In genomic region chr6:2766767-2767314, GRCh38 we compare ENCODE assay signal across 8 cellular contexts. TPM values are rescaled to one million over a fixed set of nuclear protein-coding genes. Genes with fewer than 3 reads are reported as not detected.
DNase-seq lines count a peak whose midpoint lies in the region; ATAC-seq, FAIRE-seq and TF ChIP-seq lines count a peak whose summit lies in the region.

No MANE protein-coding gene starts in this region.

- H3K27ac ChIP-seq in brain microvascular endothelial cell: peak overlapping the region; percentile 70

- no peaks in the 10 kb centered on the region for H3K9me3 Mint-ChIP-seq in IgD-negative memory B cell

- peaks cover 3% of the 10 kb centered on the region for H3K36me3 Mint-ChIP-seq in IgD-negative memory B cell

- peak overlapping the region; percentile 92 to 97 (median 96) for H3K4me3 Mint-ChIP-seq in IgD-negative memory B cell

- TF ChIP-seq CTCF in AG10803 (conservative IDR thresholded peaks at IDR 0.05; ENCODE audit: low read length): peak; percentile 6; the same call in 1 of the 2 replicates
- TF ChIP-seq CTCF in brain microvascular endothelial cell (IDR thresholded peaks at IDR 0.05; ENCODE audit: low read depth, low read length, missing control alignments): no peak
- TF ChIP-seq CTCF in GM10266 (IDR thresholded peaks at IDR 0.05; ENCODE audit: control insufficient read depth, insufficient read depth, low read depth, missing control alignments): no peak

- H3K27me3 Mint-ChIP-seq in IgD-negative memory B cell: no peaks in the 10 kb centered on the region

- FAIRE-seq in H54 (lab: Jason Lieb, UNC): no peak

- H3K4me3 ChIP-seq in AG10803 (ENCODE audit: low read length) (peak overlapping the region; percentile 92), brain microvascular endothelial cell (ENCODE audit: low read depth, low read length) (peak overlapping the region; percentile 91)

- H3K27me3 ChIP-seq in brain microvascular endothelial cell (replicated peaks): no peaks in the 10 kb centered on the region

- peak; percentile 30 for DNase-seq in AG10803 (ENCODE audit: low read depth)
- DNase-seq in brain microvascular endothelial cell: no peak
- peak; percentile 59 for DNase-seq in medulla oblongata (ENCODE audit: extremely low spot score)
- DNase-seq in H54 (ENCODE audit: insufficient read length, low spot score): no peak
- DNase-seq in GM10266 (ENCODE audit: extremely low spot score): no peak
- DNase-seq in NCI-H1105 (lab: John Stamatoyannopoulos, UW): no peak

- H3K4me1 Mint-ChIP-seq in IgD-negative memory B cell: peaks cover 26 to 32% (median 31%) of the 10 kb centered on the region in 3 donors

- peak overlapping the region; percentile 94 to 97 (median 96) for H3K27ac Mint-ChIP-seq in IgD-negative memory B cell

- no peak for ATAC-seq in GM21390 (IDR thresholded peaks at IDR 0.05; ENCODE audit: unreplicated experiment)

- H3K36me3 ChIP-seq in brain microvascular endothelial cell (replicated peaks): peaks cover 6% of the 10 kb centered on the region

- in situ Hi-C loops in brain microvascular endothelial cell (cut with HindIII; ENCODE audit: low pct_ligation_motif_present, low sequenced_read_pairs): no loop called here

- no peak for TF ChIP-seq POLR2A in H54 (IDR thresholded peaks at IDR 0.05; ENCODE audit: low read depth, low read length)

RNA-seq across cellular contexts. Expression of gene WRNIP1, which starts 1.6 kb away (rescaled TPM):
- 34.5 TPM for polyA plus RNA-seq in IgD-negative memory B cell

RNA-seq across cellular contexts. Expression of gene MYLK4, which starts 16.1 kb away (rescaled TPM):
- 0.08 TPM for polyA plus RNA-seq in IgD-negative memory B cell

Comparison
In these comparisons a context has a peak if more than half of its experiments do, and no peak if none do; other contexts are left out.
1. DNase-seq: peak in AG10803 (single experiment) and medulla oblongata (single experiment); none in brain microvascular endothelial cell (single experiment), H54 (single experiment), GM10266 (single experiment) and NCI-H1105 (single experiment).